In the genomic region with DNA sequence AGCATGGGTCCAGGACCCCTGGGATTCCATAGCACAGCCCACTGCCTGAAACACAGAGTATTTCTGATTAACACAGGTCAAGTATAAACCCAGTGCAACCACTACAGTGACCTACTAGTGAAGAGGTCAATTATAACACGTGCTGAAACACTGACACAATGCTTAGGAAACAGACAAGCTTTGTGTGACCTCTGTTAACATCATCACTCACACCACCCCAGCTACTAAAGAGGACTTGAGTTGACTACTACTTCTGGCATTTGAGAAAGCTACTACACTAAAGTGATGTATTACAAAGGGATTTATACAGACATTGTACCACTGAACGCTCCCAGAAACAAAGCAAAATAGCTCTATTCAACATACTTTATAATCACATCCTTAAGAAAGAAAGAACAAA, we compare ENCODE assay signal across 25 cellular contexts.
"Had no signal": no experiment of that assay in that cellular context is flagged by ENCODE, and none has a peak within 500 bp of the region (broad histone marks: within the 10 kb centered on the region; RNA-seq: fewer than 3 reads in every experiment).

No MANE protein-coding gene starts in this region.

- H3K4me3 ChIP-seq: breast epithelium, esophagus squamous epithelium, skin epidermis, stomach, testis, vagina had no signal

- H3K27me3 Mint-ChIP-seq: activated naive CD8-positive, alpha-beta T cell; activated T-cell treated with anti-CD3 and anti-CD28 coated beads, Interleukin-2, amount 50 U/mL, for 24 hours; activated T-helper 17 cell treated with anti-CD3 and anti-CD28 coated beads, Interleukin-2, amount 50 U/mL, for 72 hours; natural killer cell treated with Interleukin-12 subunit alpha and Interleukin-12 subunit beta and Interleukin-15 and Interleukin-18, amount 100 ng/mL, for 72 hours; type B pancreatic cell had no signal

- ATAC-seq: activated T-helper 17 cell treated with anti-CD3 and anti-CD28 coated beads, Interleukin-2, amount 50 U/mL, for 72 hours; left ventricle myocardium superior; natural killer cell treated with Interleukin-12 subunit alpha and Interleukin-12 subunit beta and Interleukin-15 and Interleukin-18, amount 100 ng/mL, for 72 hours; right cardiac atrium; stimulated activated effector memory CD8-positive, alpha-beta T cell treated with anti-CD3 and anti-CD28 coated beads, Interleukin-12 subunit alpha, Interleukin-12 subunit beta, amount 100 ng/mL, for 72 hours; WTC11 had no signal

- H3K27ac Mint-ChIP-seq: activated naive CD8-positive, alpha-beta T cell; activated T-cell treated with anti-CD3 and anti-CD28 coated beads, Interleukin-2, amount 50 U/mL, for 24 hours; activated T-helper 17 cell treated with anti-CD3 and anti-CD28 coated beads, Interleukin-2, amount 50 U/mL, for 72 hours; endodermal cell; natural killer cell treated with Interleukin-12 subunit alpha and Interleukin-12 subunit beta and Interleukin-15 and Interleukin-18, amount 100 ng/mL, for 72 hours; stimulated activated effector memory CD8-positive, alpha-beta T cell treated with anti-CD3 and anti-CD28 coated beads, Interleukin-12 subunit alpha, Interleukin-12 subunit beta, amount 100 ng/mL, for 72 hours; T-helper 1 cell treated with Interleukin-12 subunit alpha and Interleukin-12 subunit beta and Interleukin-4 antibody, amounts not matched to agents 30 μg/mL and 1 μg/mL, for 36 hours; type B pancreatic cell; WTC11 had no signal

- H3K4me3 Mint-ChIP-seq: activated naive CD8-positive, alpha-beta T cell; activated T-cell treated with anti-CD3 and anti-CD28 coated beads, Interleukin-2, amount 50 U/mL, for 24 hours; activated T-helper 17 cell treated with anti-CD3 and anti-CD28 coated beads, Interleukin-2, amount 50 U/mL, for 72 hours; endodermal cell; natural killer cell treated with Interleukin-12 subunit alpha and Interleukin-12 subunit beta and Interleukin-15 and Interleukin-18, amount 100 ng/mL, for 72 hours; stimulated activated effector memory CD8-positive, alpha-beta T cell treated with anti-CD3 and anti-CD28 coated beads, Interleukin-12 subunit alpha, Interleukin-12 subunit beta, amount 100 ng/mL, for 72 hours; T-helper 1 cell treated with Interleukin-12 subunit alpha and Interleukin-12 subunit beta and Interleukin-4 antibody, amounts not matched to agents 30 μg/mL and 1 μg/mL, for 36 hours; type B pancreatic cell; WTC11 had no signal

- H3K36me3 Mint-ChIP-seq: activated naive CD8-positive, alpha-beta T cell; stimulated activated effector memory CD8-positive, alpha-beta T cell treated with anti-CD3 and anti-CD28 coated beads, Interleukin-12 subunit alpha, Interleukin-12 subunit beta, amount 100 ng/mL, for 72 hours; type B pancreatic cell; WTC11 had no signal

- H3K9me3 Mint-ChIP-seq: endodermal cell; T-helper 1 cell treated with Interleukin-12 subunit alpha and Interleukin-12 subunit beta and Interleukin-4 antibody, amounts not matched to agents 30 μg/mL and 1 μg/mL, for 36 hours; type B pancreatic cell had no signal

- H3K4me1 Mint-ChIP-seq: activated T-helper 17 cell treated with anti-CD3 and anti-CD28 coated beads, Interleukin-2, amount 50 U/mL, for 72 hours; endodermal cell; stimulated activated effector memory CD8-positive, alpha-beta T cell treated with anti-CD3 and anti-CD28 coated beads, Interleukin-12 subunit alpha, Interleukin-12 subunit beta, amount 100 ng/mL, for 72 hours; WTC11 had no signal

- DNase-seq: activated T-cell treated with anti-CD3 and anti-CD28 coated beads, Interleukin-2, amount 50 U/mL, for 24 hours; amniotic stem cell; cerebellar nuclear complex; cortex of kidney; endodermal cell; esophagus squamous epithelium; hippocampal formation; left ventricle myocardium superior; mammary epithelial cell; midbrain; right cardiac atrium; stimulated activated CD4-positive, alpha-beta T cell treated with anti-CD3 and anti-CD28 coated beads, Interleukin-1b, Interleukin-23, amount 100 ng/mL, for 48 hours; stomach; T1000; testis had no signal
